17 cellular contexts compared by ENCODE assay signal in genomic region chr3:27576171-27576570, GRCh38.
A peak's percentile ranks its signal among the peaks of the same experiment; 100 is the strongest.
DNase-seq lines count a peak whose midpoint lies in the region; ATAC-seq and TF ChIP-seq lines count a peak whose summit lies in the region.
"Had no signal": no experiment of that assay in that cellular context is flagged by ENCODE, and none has a peak within 500 bp of the region (broad histone marks: within the 10 kb centered on the region; RNA-seq: fewer than 3 reads in every experiment).

No MANE protein-coding gene starts in this region.

- H3K4me1 ChIP-seq in DND-41 (ENCODE audit: insufficient read depth, low read length), result peaks cover 28% of the 10 kb centered on the region
- peaks cover 0 to 18% of the 10 kb centered on the region in 2 donors for H3K4me1 ChIP-seq in ascending aorta
- H3K4me1 ChIP-seq in thoracic aorta (ENCODE audit: control insufficient read depth in 1 of 2, low read depth in 2 of 2), result peaks cover 17 to 38% of the 10 kb centered on the region in 2 donors
- H3K4me1 ChIP-seq in right atrium auricular region, result peaks cover 0 to under 1% of the 10 kb centered on the region in 2 donors
- H3K4me1 ChIP-seq: BE2C had no signal

- H3K4me3 ChIP-seq in DND-41 (ENCODE audit: low read depth in 1 of 2, low read length in 2 of 2) (no peak overlapping the region), ascending aorta (no peak overlapping the region), thoracic aorta (no peak overlapping the region), right atrium auricular region (no peak overlapping the region)
- H3K4me3 ChIP-seq: GM23338 had no signal

- H3K27me3 ChIP-seq in DND-41 (ENCODE audit: insufficient read depth, low read length, poor library complexity) (no peaks in the 10 kb centered on the region), ascending aorta (no peaks in the 10 kb centered on the region), thoracic aorta (replicated peaks; ENCODE audit: insufficient read depth) (no peaks in the 10 kb centered on the region), right atrium auricular region (no peaks in the 10 kb centered on the region)
- H3K27me3 ChIP-seq: BE2C had no signal

- no peaks in the 10 kb centered on the region for H4K20me1 ChIP-seq in DND-41 (ENCODE audit: insufficient read depth, low read length)

- no peak for ATAC-seq in DND-41 (ENCODE audit: insufficient read depth, low read depth)
- no peak for ATAC-seq in thoracic aorta (ENCODE audit: insufficient number of reproducible peaks, low FRiP score, low read depth)
- ATAC-seq: GM23338 had no signal

- no peaks in the 10 kb centered on the region for H3K79me2 ChIP-seq in DND-41 (ENCODE audit: insufficient read depth, low read length)

- H3K9ac ChIP-seq in DND-41 (ENCODE audit: low read depth, low read length), result peak overlapping the region; percentile 10; the same call in 1 of the 2 replicates

- H3K36me3 ChIP-seq in DND-41 (ENCODE audit: insufficient read depth, low read length), result no peaks in the 10 kb centered on the region
- no peaks in the 10 kb centered on the region for H3K36me3 ChIP-seq in ascending aorta
- H3K36me3 ChIP-seq in thoracic aorta, result no peaks in the 10 kb centered on the region
- no peaks in the 10 kb centered on the region for H3K36me3 ChIP-seq in right atrium auricular region
- H3K36me3 ChIP-seq: BE2C had no signal

- H3K27ac ChIP-seq in DND-41 (ENCODE audit: low read length) (peak overlapping the region; percentile 81), ascending aorta (peak overlapping the region; percentile 78 to 88), thoracic aorta (peak overlapping the region; percentile 83 to 93), right atrium auricular region (peak overlapping the region in 1 of 2 donors; percentile 79)

- intact Hi-C loops in ascending aorta (cut with DNase I), result loop anchor here (5.0 kb wide), 4 partner anchors 34 to 101 kb away; no protein-coding TSS in a partner anchor

- no peak for TF ChIP-seq CTCF in DND-41 (IDR thresholded peaks at IDR 0.05; ENCODE audit: borderline replicate concordance, extremely low read depth, low read length, poor library complexity, severe bottlenecking)
- TF ChIP-seq CTCF in ascending aorta (IDR thresholded peaks at IDR 0.05), result no peak
- no peak for TF ChIP-seq CTCF in thoracic aorta (IDR thresholded peaks at IDR 0.05)
- TF ChIP-seq CTCF in right atrium auricular region (IDR thresholded peaks at IDR 0.05), result no peak

- H3K9me3 ChIP-seq in DND-41 (ENCODE audit: insufficient read depth, low read length, severe bottlenecking), result no peaks in the 10 kb centered on the region
- H3K9me3 ChIP-seq in ascending aorta, result no peaks in the 10 kb centered on the region
- H3K9me3 ChIP-seq in thoracic aorta, result no peaks in the 10 kb centered on the region
- no peaks in the 10 kb centered on the region for H3K9me3 ChIP-seq in right atrium auricular region
- H3K9me3 ChIP-seq: BE2C had no signal

- peak overlapping the region; percentile 20; the same call in 1 of the 2 replicates for H2AFZ ChIP-seq in DND-41 (ENCODE audit: low read depth, low read length)
- H2AFZ ChIP-seq: GM23338 had no signal

- no peak for DNase-seq in DND-41
- no peak for DNase-seq in ascending aorta (ENCODE audit: low spot score in 2 of 2)
- peak; percentile 72 for DNase-seq in kidney tubule cell (ENCODE audit: low spot score)
- no peak for DNase-seq in thoracic aorta (ENCODE audit: low spot score)
- no peak for DNase-seq in right atrium auricular region (ENCODE audit: low spot score)
- no peak for DNase-seq in stimulated activated naive CD4-positive, alpha-beta T cell (lab: John Stamatoyannopoulos, UW)
- DNase-seq in UCSD-AML1 (lab: John Stamatoyannopoulos, UW; ENCODE audit: unreplicated experiment), result no peak
- DNase-seq: 8988T; BE2C; C1 segment of cervical spinal cord; CD4-positive, CD25-positive, alpha-beta regulatory T cell; CD8-positive, alpha-beta memory T cell; COR-L47; DMS 273 treated with DMSO at 0.1 percent for 48 hours; DMS53; HCEC 1CT had no signal

- H3K4me2 ChIP-seq in DND-41 (ENCODE audit: insufficient read depth, low read length), result peak overlapping the region; percentile 51
- H3K4me2 ChIP-seq: GM23338 had no signal
